21 cellular contexts compared by ENCODE assay signal in genomic region chr1:15623435-15623834, GRCh38.
"Had no signal": no experiment of that assay in that cellular context is flagged by ENCODE, and none has a peak within 500 bp of the region (broad histone marks: within the 10 kb centered on the region; RNA-seq: fewer than 3 reads in every experiment).

No MANE protein-coding gene starts in this region.

- H3K4me3 ChIP-seq: SJSA1, SK-N-MC had no signal

- H3K9me3 ChIP-seq: SJSA1 had no signal

- H3K27me3 ChIP-seq: SJSA1 had no signal

- H3K27me3 Mint-ChIP-seq: T-cell had no signal

- DNase-seq: Karpas-422, KG1, MM.1S, NCI-H1092 treated with DMSO at 0.1 percent for 48 hours, NCI-H1436, NCI-H187, NCI-H2029, NCI-H2081 treated with DMSO at 0.1 percent for 48 hours, NCI-H2171, NCI-H345, NCI-H446 treated with DMSO at 0.1 percent for 48 hours, NCI-H510A treated with DMSO at 0.1 percent for 48 hours, NCI-H526, Right ventricle myocardium superior, RPMI8226, SIG-M5, SW 1271, T-cell had no signal

- H3K9me3 Mint-ChIP-seq: T-cell had no signal

- H3K27ac ChIP-seq: HL-60, SJSA1, SK-N-MC had no signal

- ATAC-seq: T-cell had no signal
